In genomic region chr10:69004821-69005220, GRCh38 we compare ENCODE assay signal across 8 cellular contexts. TPM values are rescaled to one million over a fixed set of nuclear protein-coding genes. Genes with fewer than 3 reads are reported as not detected.
A peak's percentile ranks its signal among the peaks of the same experiment; 100 is the strongest.
DNase-seq lines count a peak whose midpoint lies in the region; ATAC-seq and TF ChIP-seq lines count a peak whose summit lies in the region.

No MANE protein-coding gene starts in this region.

- H3K9me3 Mint-ChIP-seq in activated CD4-positive, alpha-beta memory T cell treated with anti-CD3 and anti-CD28 coated beads for 36 hours, result no peaks in the 10 kb centered on the region

- H3K27me3 Mint-ChIP-seq in activated CD4-positive, alpha-beta memory T cell treated with anti-CD3 and anti-CD28 coated beads for 36 hours, result no peaks in the 10 kb centered on the region

- POLR2A ChIA-PET in activated CD4-positive, alpha-beta memory T cell treated with anti-CD3 and anti-CD28 coated beads for 36 hours (lab: Charles Lee), result interaction anchor here (0.6 to 1.1 kb wide), 5 partner anchors 39 to 117 kb away, joined by 3 to 7 read pairs (median 4); no protein-coding TSS in a partner anchor

- WGBS in suprapubic skin, result 14% methylated on average over 1 of the region's 1 CpG

- H3K9me3 ChIP-seq in left lung, result no peaks in the 10 kb centered on the region
- H3K9me3 ChIP-seq in suprapubic skin, result no peaks in the 10 kb centered on the region

- TF ChIP-seq EP300 in suprapubic skin (IDR thresholded peaks at IDR 0.05), result no peak

- H3K36me3 ChIP-seq in brain microvascular endothelial cell (replicated peaks) (peaks cover 14% of the 10 kb centered on the region), left lung (peaks cover 0 to 33% of the 10 kb centered on the region in 2 donors), suprapubic skin (peaks cover 46% of the 10 kb centered on the region)

- TF ChIP-seq POLR2A in suprapubic skin (IDR thresholded peaks at IDR 0.05), result no peak

- intact Hi-C loops in left lung (cut with DNase I), result loop anchor here in 1 of 2 donors (5.0 kb wide), 1 partner anchor 87 kb away; no protein-coding TSS in a partner anchor
- intact Hi-C loops in activated CD4-positive, alpha-beta memory T cell treated with anti-CD3 and anti-CD28 coated beads for 36 hours (cut with micrococcal nuclease), result loop anchor here (1.0 to 5.0 kb wide), 4 partner anchors 40 to 387 kb away; no protein-coding TSS in a partner anchor

- H3K4me3 ChIP-seq in brain microvascular endothelial cell (ENCODE audit: low read depth, low read length), result no peak overlapping the region
- H3K4me3 ChIP-seq in left lung, result no peak overlapping the region
- H3K4me3 ChIP-seq in suprapubic skin, result no peak overlapping the region

- in situ Hi-C loops in G401 (cut with HindIII; ENCODE audit: low sequenced_read_pairs), result no loop called here
- in situ Hi-C loops in brain microvascular endothelial cell (cut with HindIII; ENCODE audit: low pct_ligation_motif_present, low sequenced_read_pairs), result no loop called here

- peak; percentile 48 for TF ChIP-seq CTCF in brain microvascular endothelial cell (IDR thresholded peaks at IDR 0.05; ENCODE audit: low read depth, low read length, missing control alignments)
- peak; percentile 43 to 52 for TF ChIP-seq CTCF in left lung (IDR thresholded peaks at IDR 0.05)
- TF ChIP-seq CTCF in suprapubic skin (IDR thresholded peaks at IDR 0.05), result peak in 1 of 2 donors; percentile 18

- peak; percentile 22 for DNase-seq in G401 (ENCODE audit: low spot score)
- peak; percentile 64 for DNase-seq in M059J (ENCODE audit: low read depth)
- peak; percentile 12 for DNase-seq in brain microvascular endothelial cell
- no peak for DNase-seq in left lung
- DNase-seq in suprapubic skin (ENCODE audit: low spot score in 2 of 2), result no peak
- DNase-seq in stimulated activated CD4-positive, alpha-beta T cell treated with anti-CD3 and anti-CD28 coated beads, Interleukin-12 subunit alpha, Interleukin-12 subunit beta, amount 100 ng/mL, for 4 hours, result no peak
- no peak for DNase-seq in activated CD4-positive, alpha-beta memory T cell treated with anti-CD3 and anti-CD28 coated beads for 36 hours

- H3K27me3 ChIP-seq in brain microvascular endothelial cell (replicated peaks), result no peaks in the 10 kb centered on the region
- H3K27me3 ChIP-seq in left lung, result no peaks in the 10 kb centered on the region
- no peaks in the 10 kb centered on the region for H3K27me3 ChIP-seq in suprapubic skin

- H3K27ac Mint-ChIP-seq in activated CD4-positive, alpha-beta memory T cell treated with anti-CD3 and anti-CD28 coated beads for 36 hours, result no peak overlapping the region

- H3K4me1 ChIP-seq in left lung (peaks cover 0 to 7% of the 10 kb centered on the region in 2 donors), suprapubic skin (no peaks in the 10 kb centered on the region)

- peaks cover 15% of the 10 kb centered on the region for H3K4me1 Mint-ChIP-seq in activated CD4-positive, alpha-beta memory T cell treated with anti-CD3 and anti-CD28 coated beads for 36 hours (ENCODE audit: low read depth)

- CTCF ChIA-PET in activated CD4-positive, alpha-beta memory T cell treated with anti-CD3 and anti-CD28 coated beads for 36 hours (lab: Charles Lee), result interaction anchor here (0.5 to 5.6 kb wide), 34 partner anchors 9 to 388 kb away, joined by 3 to 159 read pairs (median 5); partner anchors contain the start of genes SRGN and SUPV3L1

- H3K27ac ChIP-seq in brain microvascular endothelial cell (no peak overlapping the region), left lung (no peak overlapping the region), suprapubic skin (no peak overlapping the region)

- ATAC-seq in left lung (peak; percentile 69), GM19455 (IDR thresholded peaks at IDR 0.05; ENCODE audit: unreplicated experiment) (no peak)

- no peak overlapping the region for H3K4me3 Mint-ChIP-seq in activated CD4-positive, alpha-beta memory T cell treated with anti-CD3 and anti-CD28 coated beads for 36 hours

- H3K36me3 Mint-ChIP-seq in activated CD4-positive, alpha-beta memory T cell treated with anti-CD3 and anti-CD28 coated beads for 36 hours, result peaks cover 2% of the 10 kb centered on the region

RNA-seq across cellular contexts. Expression of gene KIFBP, which starts 16.2 kb away (rescaled TPM):
- 23.6 and 35.4 TPM in 2 replicates for total RNA-seq in G401 (2014; rRNA removed; shearing (Covaris generic))
- 44.7 and 68.5 TPM in 2 replicates for total RNA-seq in M059J (2014; rRNA removed; shearing (Covaris generic))
- total RNA-seq in left lung (10 to 100 TPM; 21.1 to 27.3 TPM), suprapubic skin (10 to 100 TPM; 15.0 to 21.5 (median 20.8) TPM)
- total RNA-seq in activated CD4-positive, alpha-beta memory T cell treated with anti-CD3 and anti-CD28 coated beads for 36 hours, result 10 to 100 TPM; 23.0 to 25.2 TPM

RNA-seq across cellular contexts. Expression of gene DDX21, which starts 48.9 kb away (rescaled TPM):
- total RNA-seq in G401 (2014; rRNA removed; shearing (Covaris generic)), result 51.8 and 80.4 TPM in 2 replicates
- 40.4 and 51.9 TPM in 2 replicates for total RNA-seq in M059J (2014; rRNA removed; shearing (Covaris generic))
- total RNA-seq in left lung, result 10 to 100 TPM; 36.8 to 73.4 TPM
- 10 to 100 TPM; 35.4 to 84.4 (median 58.5) TPM for total RNA-seq in suprapubic skin
- 100 to 1,000 TPM; 156 to 158 TPM for total RNA-seq in activated CD4-positive, alpha-beta memory T cell treated with anti-CD3 and anti-CD28 coated beads for 36 hours

Comparison
In these comparisons a context has a peak if more than half of its experiments do, and no peak if none do; other contexts are left out.
1. DNase-seq: peak in G401 (single experiment), M059J (single experiment) and brain microvascular endothelial cell (single experiment); none in left lung (0 of 2), suprapubic skin (0 of 2), stimulated activated CD4-positive, alpha-beta T cell treated with anti-CD3 and anti-CD28 coated beads, Interleukin-12 subunit alpha, Interleukin-12 subunit beta, amount 100 ng/mL, for 4 hours (single experiment) and activated CD4-positive, alpha-beta memory T cell treated with anti-CD3 and anti-CD28 coated beads for 36 hours (single experiment).